ENCODE assay signal across 12 cellular contexts in the genomic region with DNA sequence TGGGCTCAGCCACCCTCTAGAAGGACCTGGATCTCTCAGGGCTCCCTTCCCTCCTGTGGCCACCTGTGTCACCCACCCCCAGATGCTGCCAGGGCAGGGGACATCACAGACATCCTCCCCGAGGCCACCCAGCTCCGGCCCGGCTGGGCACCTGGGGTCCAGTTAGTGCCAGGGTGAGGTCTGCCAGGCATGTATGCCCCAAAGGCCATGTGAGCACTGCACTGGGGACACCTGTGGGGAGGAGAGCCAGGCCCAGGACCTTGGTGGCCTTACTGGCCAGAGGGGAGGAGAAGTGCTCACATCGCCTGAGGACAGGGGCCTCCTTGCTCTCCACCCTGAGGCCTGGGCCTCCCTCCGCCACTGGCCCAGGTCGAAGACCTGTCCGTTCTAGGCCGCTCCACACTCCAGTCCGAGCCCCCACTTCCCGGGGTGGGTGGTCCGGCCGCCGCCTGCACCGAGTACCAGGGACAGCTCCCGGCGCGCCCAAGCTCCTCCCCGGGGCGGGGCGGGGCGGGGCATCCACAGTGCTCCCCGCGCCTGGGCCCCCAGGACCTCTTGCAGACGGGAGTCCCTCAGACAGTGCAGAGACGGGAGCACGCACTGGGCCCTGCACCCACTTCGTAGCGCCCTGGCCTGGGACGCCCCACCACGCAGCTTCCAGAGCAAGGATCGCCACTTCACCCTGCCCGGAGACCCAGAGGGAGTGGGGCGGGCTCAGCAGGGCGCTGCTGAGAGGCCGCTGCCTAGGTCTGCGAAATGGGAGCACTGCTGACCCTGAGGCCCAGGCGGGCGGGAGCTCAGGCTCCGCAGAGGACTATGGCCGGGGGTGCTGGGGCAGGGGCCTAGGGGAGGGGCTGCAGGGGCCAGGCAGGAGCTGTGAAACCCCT. TPM values are rescaled to one million over a fixed set of nuclear protein-coding genes. Genes with fewer than 3 reads are reported as not detected.
DNase-seq lines count a peak whose midpoint lies in the region; ATAC-seq and TF ChIP-seq lines count a peak whose summit lies in the region.
"Had no signal": no experiment of that assay in that cellular context is flagged by ENCODE, and none has a peak within 500 bp of the region (broad histone marks: within the 10 kb centered on the region; RNA-seq: fewer than 3 reads in every experiment).

No MANE protein-coding gene starts in this region.

- no peaks in the 10 kb centered on the region for H3K36me3 Mint-ChIP-seq in activated T-helper 1 cell treated with anti-CD3 and anti-CD28 coated beads, Interleukin-12 subunit alpha, Interleukin-12 subunit beta, Interleukin-2, Interleukin-4 antibody, amounts not matched to agents 30 ng/mL and 10 ng/mL and 1 ng/mL, durations not matched to agents 14 hours and 24 hours and 36 hours (ENCODE audit: low read depth)
- no peaks in the 10 kb centered on the region for H3K36me3 Mint-ChIP-seq in neural progenitor cell

- H3K4me3 ChIP-seq in HL-60 (replicated peaks; ENCODE audit: insufficient read depth, low read length): no peak overlapping the region
- H3K4me3 ChIP-seq in neural progenitor cell: peak overlapping the region; percentile 22
- H3K4me3 ChIP-seq: cardiac muscle cell had no signal

- no peaks in the 10 kb centered on the region for H3K4me1 ChIP-seq in neural progenitor cell

- no peaks in the 10 kb centered on the region for H3K27me3 Mint-ChIP-seq in activated T-helper 1 cell treated with anti-CD3 and anti-CD28 coated beads, Interleukin-12 subunit alpha, Interleukin-12 subunit beta, Interleukin-2, Interleukin-4 antibody, amounts not matched to agents 30 ng/mL and 10 ng/mL and 1 ng/mL, durations not matched to agents 14 hours and 24 hours and 36 hours (ENCODE audit: insufficient read depth)
- peaks cover 2% of the 10 kb centered on the region for H3K27me3 Mint-ChIP-seq in neural progenitor cell (ENCODE audit: insufficient read depth, low read depth)

- H3K27ac ChIP-seq in HL-60 (replicated peaks): peak overlapping the region; percentile 65
- H3K27ac ChIP-seq in neural progenitor cell: no peak overlapping the region
- H3K27ac ChIP-seq: cardiac muscle cell had no signal

- no peaks in the 10 kb centered on the region for H3K79me2 ChIP-seq in neural progenitor cell (ENCODE audit: low read depth)

- H3K27ac Mint-ChIP-seq in activated T-helper 1 cell treated with anti-CD3 and anti-CD28 coated beads, Interleukin-12 subunit alpha, Interleukin-12 subunit beta, Interleukin-2, Interleukin-4 antibody, amounts not matched to agents 30 ng/mL and 10 ng/mL and 1 ng/mL, durations not matched to agents 14 hours and 24 hours and 36 hours: no peak overlapping the region
- H3K27ac Mint-ChIP-seq in neural progenitor cell: no peak overlapping the region

- intact Hi-C loops in activated T-helper 1 cell treated with anti-CD3 and anti-CD28 coated beads, Interleukin-12 subunit alpha, Interleukin-12 subunit beta, Interleukin-2, Interleukin-4 antibody, amounts not matched to agents 30 ng/mL and 10 ng/mL and 1 ng/mL, durations not matched to agents 14 hours and 24 hours and 36 hours (cut with micrococcal nuclease): no loop called here

- H3K36me3 ChIP-seq in neural progenitor cell: no peaks in the 10 kb centered on the region
- H3K36me3 ChIP-seq: cardiac muscle cell had no signal

- no peaks in the 10 kb centered on the region for H3K9me3 ChIP-seq in neural progenitor cell (ENCODE audit: low read depth)

- no peak overlapping the region for H3K9ac ChIP-seq in neural progenitor cell

- no peaks in the 10 kb centered on the region for H3F3A ChIP-seq in neural progenitor cell (ENCODE audit: low read depth)

- H4K20me1 ChIP-seq in neural progenitor cell (ENCODE audit: low read depth): peaks cover 30% of the 10 kb centered on the region

- peak; percentile 5 for DNase-seq in SIG-M5 treated with dmso at 0.1 percent for 504 hours (lab: John Stamatoyannopoulos, UW; ENCODE audit: unreplicated experiment)
- no peak for DNase-seq in SIG-M5 (lab: John Stamatoyannopoulos, UW)
- peak; percentile 14 to 43 for DNase-seq in HL-60 (ENCODE audit: low read depth in 1 of 2, low spot score in 1 of 2)
- peak; percentile 8 for DNase-seq in activated T-helper 1 cell treated with anti-CD3 and anti-CD28 coated beads, Interleukin-12 subunit alpha, Interleukin-12 subunit beta, Interleukin-2, Interleukin-4 antibody, amounts not matched to agents 30 ng/mL and 10 ng/mL and 1 ng/mL, durations not matched to agents 14 hours and 24 hours and 36 hours (ENCODE audit: low spot score)
- DNase-seq in neural progenitor cell (ENCODE audit: low spot score): peak; percentile 88
- DNase-seq in Ammon's horn (ENCODE audit: low spot score): no peak
- DNase-seq in occipital lobe (lab: John Stamatoyannopoulos, UW): no peak
- DNase-seq: NCI-H748 treated with DMSO at 0.1 percent for 48 hours had no signal

- no peak for ATAC-seq in HG03196 (IDR thresholded peaks at IDR 0.05; ENCODE audit: unreplicated experiment)

- no peak overlapping the region for H2AFZ ChIP-seq in neural progenitor cell (replicated peaks)

- H3K9me3 Mint-ChIP-seq in activated T-helper 1 cell treated with anti-CD3 and anti-CD28 coated beads, Interleukin-12 subunit alpha, Interleukin-12 subunit beta, Interleukin-2, Interleukin-4 antibody, amounts not matched to agents 30 ng/mL and 10 ng/mL and 1 ng/mL, durations not matched to agents 14 hours and 24 hours and 36 hours: no peaks in the 10 kb centered on the region
- H3K9me3 Mint-ChIP-seq in neural progenitor cell: no peaks in the 10 kb centered on the region

- TF ChIP-seq CTCF in HL-60 (IDR thresholded peaks at IDR 0.05; ENCODE audit: insufficient read depth, low read length) (no peak), neural progenitor cell (IDR thresholded peaks at IDR 0.05) (no peak)

- H3K27me3 ChIP-seq in HL-60 (ENCODE audit: insufficient read depth, poor library complexity, severe bottlenecking) (no peaks in the 10 kb centered on the region), neural progenitor cell (peaks cover 10% of the 10 kb centered on the region)
- H3K27me3 ChIP-seq: cardiac muscle cell had no signal

- no peaks in the 10 kb centered on the region for H3K4me1 Mint-ChIP-seq in activated T-helper 1 cell treated with anti-CD3 and anti-CD28 coated beads, Interleukin-12 subunit alpha, Interleukin-12 subunit beta, Interleukin-2, Interleukin-4 antibody, amounts not matched to agents 30 ng/mL and 10 ng/mL and 1 ng/mL, durations not matched to agents 14 hours and 24 hours and 36 hours (ENCODE audit: low read depth)
- peaks cover 11% of the 10 kb centered on the region for H3K4me1 Mint-ChIP-seq in neural progenitor cell

- peak overlapping the region; percentile 43 for H3K4me2 ChIP-seq in neural progenitor cell

- H3K4me3 Mint-ChIP-seq in activated T-helper 1 cell treated with anti-CD3 and anti-CD28 coated beads, Interleukin-12 subunit alpha, Interleukin-12 subunit beta, Interleukin-2, Interleukin-4 antibody, amounts not matched to agents 30 ng/mL and 10 ng/mL and 1 ng/mL, durations not matched to agents 14 hours and 24 hours and 36 hours: no peak overlapping the region
- H3K4me3 Mint-ChIP-seq in neural progenitor cell: no peak overlapping the region

RNA-seq across cellular contexts. Expression of a gene that starts 34.3 kb away (rescaled TPM):
- total RNA-seq in activated T-helper 1 cell treated with anti-CD3 and anti-CD28 coated beads, Interleukin-12 subunit alpha, Interleukin-12 subunit beta, Interleukin-2, Interleukin-4 antibody, amounts not matched to agents 30 ng/mL and 10 ng/mL and 1 ng/mL, durations not matched to agents 14 hours and 24 hours and 36 hours: not detected in 2 replicates
- total RNA-seq in neural progenitor cell (ENCODE audit: low replicate concordance): not detected in 2 replicates
- not detected for total RNA-seq in occipital lobe
- total RNA-seq: frontal cortex, ureter had no signal

RNA-seq across cellular contexts. Expression of a gene that starts 54.6 kb away (rescaled TPM):
- total RNA-seq in activated T-helper 1 cell treated with anti-CD3 and anti-CD28 coated beads, Interleukin-12 subunit alpha, Interleukin-12 subunit beta, Interleukin-2, Interleukin-4 antibody, amounts not matched to agents 30 ng/mL and 10 ng/mL and 1 ng/mL, durations not matched to agents 14 hours and 24 hours and 36 hours: 1.0 and 1.2 TPM in 2 replicates
- total RNA-seq in neural progenitor cell (ENCODE audit: low replicate concordance): 9.1 TPM in 1 of 2 replicates, not detected in the other
- 2.0 TPM for total RNA-seq in occipital lobe
- total RNA-seq: frontal cortex had no signal

Comparison
In these comparisons a context has a peak if more than half of its experiments do, and no peak if none do; other contexts are left out.
1. DNase-seq: peak in SIG-M5 treated with dmso at 0.1 percent for 504 hours (single experiment), HL-60 (2 of 2), activated T-helper 1 cell treated with anti-CD3 and anti-CD28 coated beads, Interleukin-12 subunit alpha, Interleukin-12 subunit beta, Interleukin-2, Interleukin-4 antibody, amounts not matched to agents 30 ng/mL and 10 ng/mL and 1 ng/mL, durations not matched to agents 14 hours and 24 hours and 36 hours (single experiment) and neural progenitor cell (single experiment); none in SIG-M5 (single experiment), Ammon's horn (single experiment) and occipital lobe (single experiment).